ENCODE assay signal across 16 cellular contexts in genomic region chr13:55199132-55199531, GRCh38.
DNase-seq lines count a peak whose midpoint lies in the region; ATAC-seq and TF ChIP-seq lines count a peak whose summit lies in the region.
"Had no signal": no experiment of that assay in that cellular context is flagged by ENCODE, and none has a peak within 500 bp of the region (broad histone marks: within the 10 kb centered on the region; RNA-seq: fewer than 3 reads in every experiment).

No MANE protein-coding gene starts in this region.

- H3K27me3 ChIP-seq in PC-9 (ENCODE audit: insufficient read depth, low read depth): no peaks in the 10 kb centered on the region
- H3K27me3 ChIP-seq: spleen had no signal

- no peak for ATAC-seq in HG03159 (IDR thresholded peaks at IDR 0.05; ENCODE audit: unreplicated experiment)
- no peak for ATAC-seq in activated CD4-positive, alpha-beta T cell treated with anti-CD3 and anti-CD28 coated beads for 36 hours

- peak; percentile 18 for DNase-seq in DMS 273 (lab: John Stamatoyannopoulos, UW; ENCODE audit: unreplicated experiment)
- DNase-seq in DMS 273 treated with DMSO at 0.1 percent for 48 hours (lab: John Stamatoyannopoulos, UW): no peak
- peak; percentile 16 for DNase-seq in NB4 (ENCODE audit: low read depth)
- no peak for DNase-seq in chondrocyte (ENCODE audit: low spot score)
- DNase-seq in pons (ENCODE audit: low spot score): peak; percentile 4
- DNase-seq in PC-9: no peak
- DNase-seq in activated CD4-positive, alpha-beta T cell treated with anti-CD3 and anti-CD28 coated beads for 36 hours: no peak
- DNase-seq: 8988T; activated naive CD4-positive, alpha-beta T cell treated with anti-CD3 and anti-CD28 coated beads, Interleukin-2, amount 50 U/mL, for 16 hours; Calu3; central memory CD4-positive, alpha-beta T cell; NCI-H2227 treated with DMSO at 0.1 percent for 48 hours; occipital lobe; spleen had no signal

- no peak overlapping the region for H3K4me3 Mint-ChIP-seq in chondrocyte (ENCODE audit: unreplicated experiment)
- no peak overlapping the region for H3K4me3 Mint-ChIP-seq in activated CD4-positive, alpha-beta T cell treated with anti-CD3 and anti-CD28 coated beads for 36 hours

- no peaks in the 10 kb centered on the region for H4K20me1 ChIP-seq in PC-9 (ENCODE audit: insufficient read depth)

- CTCF ChIA-PET in PC-9 (lab: Charles Lee): no interaction called here
- CTCF ChIA-PET in activated CD4-positive, alpha-beta T cell treated with anti-CD3 and anti-CD28 coated beads for 36 hours (lab: Charles Lee): no interaction called here

- H3K36me3 Mint-ChIP-seq in chondrocyte (ENCODE audit: low read depth): peaks cover 2% of the 10 kb centered on the region
- H3K36me3 Mint-ChIP-seq in activated CD4-positive, alpha-beta T cell treated with anti-CD3 and anti-CD28 coated beads for 36 hours (ENCODE audit: low read depth): no peaks in the 10 kb centered on the region

- no peaks in the 10 kb centered on the region for H3K9me2 ChIP-seq in PC-9 (ENCODE audit: insufficient read depth)

- no peak for TF ChIP-seq CTCF in NB4 (IDR thresholded peaks at IDR 0.05; ENCODE audit: low read depth, low read length)
- peak; percentile 61 for TF ChIP-seq CTCF in chondrocyte (IDR thresholded peaks at IDR 0.05)
- no peak; the same call in 1 of the 2 replicates for TF ChIP-seq CTCF in PC-9 (conservative IDR thresholded peaks at IDR 0.05)

- peaks cover 16% of the 10 kb centered on the region for H3K9me3 Mint-ChIP-seq in chondrocyte (ENCODE audit: low read depth)
- peaks cover 21% of the 10 kb centered on the region for H3K9me3 Mint-ChIP-seq in activated CD4-positive, alpha-beta T cell treated with anti-CD3 and anti-CD28 coated beads for 36 hours (ENCODE audit: low read depth)

- no peak overlapping the region for H3K27ac Mint-ChIP-seq in chondrocyte (ENCODE audit: unreplicated experiment)
- no peak overlapping the region for H3K27ac Mint-ChIP-seq in activated CD4-positive, alpha-beta T cell treated with anti-CD3 and anti-CD28 coated beads for 36 hours

- H3F3A ChIP-seq in PC-9 (ENCODE audit: insufficient read depth, low read depth): no peaks in the 10 kb centered on the region

- POLR2A ChIA-PET in PC-9 (lab: Charles Lee; ENCODE audit: unreplicated experiment): no interaction called here
- POLR2A ChIA-PET in activated CD4-positive, alpha-beta T cell treated with anti-CD3 and anti-CD28 coated beads for 36 hours (lab: Charles Lee): no interaction called here

- H3K36me3 ChIP-seq in PC-9 (ENCODE audit: low read depth): no peaks in the 10 kb centered on the region
- H3K36me3 ChIP-seq: spleen had no signal

- H3K9me3 ChIP-seq in PC-9 (ENCODE audit: insufficient read depth, low read depth): no peaks in the 10 kb centered on the region

- no peak for TF ChIP-seq POLR2A in NB4 (IDR thresholded peaks at IDR 0.05; ENCODE audit: extremely low read depth, insufficient read length)

- H3K4me1 ChIP-seq in PC-9 (replicated peaks; ENCODE audit: insufficient read depth): no peaks in the 10 kb centered on the region
- H3K4me1 ChIP-seq: spleen had no signal

- no peak overlapping the region for H3K4me2 ChIP-seq in PC-9

- no peaks in the 10 kb centered on the region for H3K4me1 Mint-ChIP-seq in chondrocyte (ENCODE audit: low read depth)
- no peaks in the 10 kb centered on the region for H3K4me1 Mint-ChIP-seq in activated CD4-positive, alpha-beta T cell treated with anti-CD3 and anti-CD28 coated beads for 36 hours

- no peak overlapping the region for H3K27ac ChIP-seq in PC-9
- H3K27ac ChIP-seq: spleen had no signal

- no peak overlapping the region for H3K4me3 ChIP-seq in NB4 (ENCODE audit: low read depth, low read length)
- no peak overlapping the region for H3K4me3 ChIP-seq in PC-9
- H3K4me3 ChIP-seq: lung, spleen had no signal

- peaks cover 2% of the 10 kb centered on the region for H3K27me3 Mint-ChIP-seq in chondrocyte (ENCODE audit: low read depth)
- H3K27me3 Mint-ChIP-seq in activated CD4-positive, alpha-beta T cell treated with anti-CD3 and anti-CD28 coated beads for 36 hours: no peaks in the 10 kb centered on the region

- no TSS peak for BruUV-seq in PC-9 (replicated peaks; lab: Mats Ljungman, UMichigan)

- intact Hi-C loops in PC-9 (cut with micrococcal nuclease; ENCODE audit: unreplicated experiment): no loop called here
- intact Hi-C loops in activated CD4-positive, alpha-beta T cell treated with anti-CD3 and anti-CD28 coated beads for 36 hours (cut with DNase I, micrococcal nuclease): no loop called here

- no peak overlapping the region for H2AFZ ChIP-seq in PC-9

- H3K79me2 ChIP-seq in PC-9 (ENCODE audit: low read depth): no peaks in the 10 kb centered on the region

Comparison
In these comparisons a context has a peak if more than half of its experiments do, and no peak if none do; other contexts are left out.
1. DNase-seq: peak in DMS 273 (single experiment), NB4 (single experiment) and pons (single experiment); none in DMS 273 treated with DMSO at 0.1 percent for 48 hours (single experiment), chondrocyte (single experiment), PC-9 (0 of 2) and activated CD4-positive, alpha-beta T cell treated with anti-CD3 and anti-CD28 coated beads for 36 hours (single experiment).